In the genomic region with DNA sequence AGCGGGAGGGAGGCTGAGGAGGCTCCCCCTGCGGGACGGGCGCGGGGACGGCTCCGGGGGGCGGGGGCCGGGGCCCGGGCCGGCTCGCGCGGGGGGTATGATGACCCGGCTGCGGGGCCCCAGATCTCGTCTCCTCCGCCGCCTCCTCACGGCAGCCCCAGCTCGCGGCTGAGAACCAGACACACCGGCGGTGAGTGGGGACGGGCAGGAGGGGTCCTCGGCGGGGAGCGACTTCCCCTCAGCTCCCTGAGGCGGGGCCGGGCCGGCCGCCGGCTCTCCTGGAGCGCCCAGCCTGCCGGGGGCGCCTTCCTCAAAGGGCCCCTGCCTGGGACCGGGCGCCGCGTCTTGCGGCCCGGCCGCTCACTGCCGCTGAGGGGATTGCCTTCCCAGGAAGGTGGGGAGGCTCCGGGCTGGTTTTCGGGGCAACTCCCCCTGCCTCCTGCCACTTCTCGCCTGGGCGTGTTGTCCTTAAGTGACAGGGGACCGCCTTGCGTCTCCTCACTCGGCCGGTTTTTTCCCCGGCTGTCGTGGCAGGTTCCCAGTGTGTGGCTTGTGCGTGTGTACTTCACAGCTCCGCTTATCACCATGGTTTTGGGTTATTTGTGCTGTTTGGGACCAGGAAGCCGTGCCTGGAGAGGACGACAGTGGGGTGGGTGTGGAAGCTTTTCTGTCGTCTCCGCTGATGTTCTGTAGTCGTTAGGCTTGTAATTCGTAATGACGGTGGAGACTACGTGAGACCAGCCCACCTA, we compare ENCODE assay signal across 8 cellular contexts. TPM values are rescaled to one million over a fixed set of nuclear protein-coding genes. Genes with fewer than 3 reads are reported as not detected.
A peak's percentile ranks its signal among the peaks of the same experiment; 100 is the strongest.
DNase-seq lines count a peak whose midpoint lies in the region; ATAC-seq and TF ChIP-seq lines count a peak whose summit lies in the region.

No MANE protein-coding gene starts in this region.

- peak overlapping the region; percentile 97 to 99 for H3K27ac ChIP-seq in mucosa of rectum (ENCODE audit: low read depth in 2 of 2, low read length in 2 of 2)

- H3K9ac ChIP-seq in mucosa of rectum (ENCODE audit: low read depth in 1 of 2, low read length in 2 of 2), result peak overlapping the region; percentile 97

- H3K4me1 Mint-ChIP-seq in endothelial cell (ENCODE audit: unreplicated experiment), result peaks cover 38% of the 10 kb centered on the region
- H3K4me1 Mint-ChIP-seq in stimulated activated effector memory CD8-positive, alpha-beta T cell treated with anti-CD3 and anti-CD28 coated beads, Interleukin-12 subunit alpha, Interleukin-12 subunit beta, amount 100 ng/mL, for 72 hours, result peaks cover 55% of the 10 kb centered on the region

- peak overlapping the region; percentile 98 for H3K27ac Mint-ChIP-seq in endothelial cell (ENCODE audit: unreplicated experiment)
- H3K27ac Mint-ChIP-seq in stimulated activated effector memory CD8-positive, alpha-beta T cell treated with anti-CD3 and anti-CD28 coated beads, Interleukin-12 subunit alpha, Interleukin-12 subunit beta, amount 100 ng/mL, for 72 hours, result peak overlapping the region; percentile 97

- no peaks in the 10 kb centered on the region for H3K27me3 ChIP-seq in mucosa of rectum (ENCODE audit: control insufficient read depth in 2 of 2, insufficient read depth in 2 of 2, low read length in 2 of 2)

- H3K4me3 Mint-ChIP-seq in endothelial cell (ENCODE audit: unreplicated experiment), result peak overlapping the region; percentile 98
- H3K4me3 Mint-ChIP-seq in stimulated activated effector memory CD8-positive, alpha-beta T cell treated with anti-CD3 and anti-CD28 coated beads, Interleukin-12 subunit alpha, Interleukin-12 subunit beta, amount 100 ng/mL, for 72 hours, result peak overlapping the region; percentile 91

- in situ Hi-C loops in GM13976 (cut with MboI; ENCODE audit: low sequenced_read_pairs, unreplicated experiment), result no loop called here

- no peaks in the 10 kb centered on the region for H3K36me3 ChIP-seq in mucosa of rectum (ENCODE audit: control insufficient read depth in 2 of 2, insufficient read depth in 2 of 2, low read length in 2 of 2)

- H3K4me1 ChIP-seq in mucosa of rectum (ENCODE audit: control insufficient read depth in 2 of 2, insufficient read depth in 2 of 2, low read length in 2 of 2), result peaks cover 25 to 39% of the 10 kb centered on the region in 2 donors

- H3K4me3 ChIP-seq in mucosa of rectum (ENCODE audit: low read length in 2 of 2), result peak overlapping the region; percentile 92 to 96

- H3K36me3 Mint-ChIP-seq in endothelial cell (ENCODE audit: low read depth, unreplicated experiment), result no peaks in the 10 kb centered on the region
- peaks cover 33% of the 10 kb centered on the region for H3K36me3 Mint-ChIP-seq in stimulated activated effector memory CD8-positive, alpha-beta T cell treated with anti-CD3 and anti-CD28 coated beads, Interleukin-12 subunit alpha, Interleukin-12 subunit beta, amount 100 ng/mL, for 72 hours

- H3K9me3 ChIP-seq in mucosa of rectum (ENCODE audit: control insufficient read depth in 2 of 2, low read length in 2 of 2), result no peaks in the 10 kb centered on the region

- H3K9me3 Mint-ChIP-seq in endothelial cell (ENCODE audit: unreplicated experiment), result no peaks in the 10 kb centered on the region
- no peaks in the 10 kb centered on the region for H3K9me3 Mint-ChIP-seq in stimulated activated effector memory CD8-positive, alpha-beta T cell treated with anti-CD3 and anti-CD28 coated beads, Interleukin-12 subunit alpha, Interleukin-12 subunit beta, amount 100 ng/mL, for 72 hours

- DNase-seq in GM13976 (ENCODE audit: low spot score) (peak; percentile 72), HCEC 1CT (peak; percentile 17), MV-4-11 (lab: John Stamatoyannopoulos, UW) (peak; percentile 20), endothelial cell (ENCODE audit: low spot score) (peak; percentile 55), NCI-H2107 (lab: John Stamatoyannopoulos, UW) (no peak)
- DNase-seq in activated CD8-positive, alpha-beta memory T cell treated with anti-CD3 and anti-CD28 coated beads, Interleukin-2, amount 50 U/mL, for 1 hour (ENCODE audit: extremely low read depth), result peak; percentile 72
- peak; percentile 45 to 87 for DNase-seq in stimulated activated effector memory CD8-positive, alpha-beta T cell treated with anti-CD3 and anti-CD28 coated beads, Interleukin-12 subunit alpha, Interleukin-12 subunit beta, amount 100 ng/mL, for 72 hours (ENCODE audit: low spot score in 2 of 2)

- peak; percentile 11 for TF ChIP-seq CTCF in GM13976 (IDR thresholded peaks at IDR 0.05; ENCODE audit: borderline replicate concordance, control extremely low read depth, extremely low read depth, insufficient read depth, missing control alignments)
- no peak for TF ChIP-seq CTCF in endothelial cell (IDR thresholded peaks at IDR 0.05; ENCODE audit: unreplicated experiment)

- peaks cover 16% of the 10 kb centered on the region for H3K27me3 Mint-ChIP-seq in endothelial cell (ENCODE audit: unreplicated experiment)

- peak; percentile 54 for ATAC-seq in stimulated activated effector memory CD8-positive, alpha-beta T cell treated with anti-CD3 and anti-CD28 coated beads, Interleukin-12 subunit alpha, Interleukin-12 subunit beta, amount 100 ng/mL, for 72 hours

RNA-seq across cellular contexts. Expression of gene HIPK1, which starts 0.8 kb away (rescaled TPM):
- total RNA-seq in endothelial cell (ENCODE audit: unreplicated experiment), result 56.6 TPM

RNA-seq across cellular contexts. Expression of gene DCLRE1B, which starts 24.8 kb away (rescaled TPM):
- 11.8 TPM for total RNA-seq in endothelial cell (ENCODE audit: unreplicated experiment)

RNA-seq across cellular contexts. Expression of gene AP4B1, which starts 25.3 kb away (rescaled TPM):
- total RNA-seq in endothelial cell (ENCODE audit: unreplicated experiment), result 28.4 TPM

RNA-seq across cellular contexts. Expression of gene BCL2L15, which starts 42.5 kb away (rescaled TPM):
- total RNA-seq in endothelial cell (ENCODE audit: unreplicated experiment), result 0.49 TPM

RNA-seq across cellular contexts. Expression of gene OLFML3, which starts 49.4 kb away (rescaled TPM):
- total RNA-seq in endothelial cell (ENCODE audit: unreplicated experiment), result 130 TPM
